In genomic region chr19:38229585-38230073, GRCh38 we compare ENCODE assay signal across 8 cellular contexts. TPM values are rescaled to one million over a fixed set of nuclear protein-coding genes. Genes with fewer than 3 reads are reported as not detected.
DNase-seq lines count a peak whose midpoint lies in the region; ATAC-seq lines count a peak whose summit lies in the region.

No MANE protein-coding gene starts in this region.

- no peak overlapping the region for H4K5ac ChIP-seq in mesendoderm (ENCODE audit: low read length)

- H3K56ac ChIP-seq in mesendoderm (ENCODE audit: low read length): no peak overlapping the region

- no peaks in the 10 kb centered on the region for H3K27me3 ChIP-seq in mesendoderm (ENCODE audit: insufficient read depth, low read length, poor library complexity)

- whole genome bisulfite sequencing in mesendoderm (ENCODE audit: extremely low coverage, insufficient coverage, low lambda C conversion rate): no CpG with 5 or more reads among the region's 54 CpGs

- no peak overlapping the region for H2BK120ac ChIP-seq in mesendoderm (ENCODE audit: low read depth, low read length)

- no peak overlapping the region for H2BK15ac ChIP-seq in mesendoderm (replicated peaks; ENCODE audit: low read depth)

- H3K18ac ChIP-seq in mesendoderm (ENCODE audit: low read length): no peak overlapping the region

- no peak overlapping the region for H3K4me2 ChIP-seq in mesendoderm (ENCODE audit: low read length)

- H3K4me1 Mint-ChIP-seq in activated CD4-positive, alpha-beta T cell treated with anti-CD3 and anti-CD28 coated beads, Interleukin-2, amount 10 ng/mL, durations not matched to agents 24 days and 14 days: peaks cover 18% of the 10 kb centered on the region

- H3K79me1 ChIP-seq in mesendoderm (ENCODE audit: low read length): no peaks in the 10 kb centered on the region

- no peaks in the 10 kb centered on the region for H3K36me3 ChIP-seq in mesendoderm (ENCODE audit: control insufficient read depth, insufficient read depth, low read length)

- peaks cover 46% of the 10 kb centered on the region for H3K27me3 Mint-ChIP-seq in activated CD4-positive, alpha-beta T cell treated with anti-CD3 and anti-CD28 coated beads, Interleukin-2, amount 10 ng/mL, durations not matched to agents 24 days and 14 days

- H3K27ac Mint-ChIP-seq in activated CD4-positive, alpha-beta T cell treated with anti-CD3 and anti-CD28 coated beads, Interleukin-2, amount 10 ng/mL, durations not matched to agents 24 days and 14 days: no peak overlapping the region

- peak overlapping the region; percentile 16 for H3K4me3 Mint-ChIP-seq in activated CD4-positive, alpha-beta T cell treated with anti-CD3 and anti-CD28 coated beads, Interleukin-2, amount 10 ng/mL, durations not matched to agents 24 days and 14 days

- no peaks in the 10 kb centered on the region for H3K36me3 Mint-ChIP-seq in activated CD4-positive, alpha-beta T cell treated with anti-CD3 and anti-CD28 coated beads, Interleukin-2, amount 10 ng/mL, durations not matched to agents 24 days and 14 days (ENCODE audit: low read depth)

- intact Hi-C loops in activated CD4-positive, alpha-beta T cell treated with anti-CD3 and anti-CD28 coated beads, Interleukin-2, amount 10 ng/mL, durations not matched to agents 24 days and 14 days (cut with micrococcal nuclease): loop anchor here (10.0 kb wide), 1 partner anchor 85 kb away; no protein-coding TSS in a partner anchor

- H4K8ac ChIP-seq in mesendoderm (ENCODE audit: low read depth, low read length): no peak overlapping the region

- ATAC-seq in HG02970 (IDR thresholded peaks at IDR 0.05; ENCODE audit: low FRiP score, unreplicated experiment) (peak; percentile 65), HG03280 (IDR thresholded peaks at IDR 0.05; ENCODE audit: unreplicated experiment) (no peak)

- no peak overlapping the region for H2AK5ac ChIP-seq in mesendoderm (ENCODE audit: low read length)

- H3K79me2 ChIP-seq in mesendoderm (ENCODE audit: control insufficient read depth, insufficient read depth, low read length): no peaks in the 10 kb centered on the region

- no peak overlapping the region for H3K4me3 ChIP-seq in mesendoderm (ENCODE audit: low read length)

- no peak overlapping the region for H3K23ac ChIP-seq in mesendoderm (ENCODE audit: low read length)

- H3K9ac ChIP-seq in mesendoderm (ENCODE audit: low read length): no peak overlapping the region

- DNase-seq in GM03348 (ENCODE audit: low spot score): peak; percentile 94
- peak; percentile 53 for DNase-seq in NCI-H460 (ENCODE audit: extremely low read depth, low read depth)
- peak; percentile 92 for DNase-seq in activated CD4-positive, alpha-beta T cell treated with anti-CD3 and anti-CD28 coated beads, Interleukin-2, amount 10 ng/mL, durations not matched to agents 24 days and 14 days
- DNase-seq in dermis blood vessel endothelial cell: peak; percentile 80
- DNase-seq in mesendoderm: peak; percentile 51
- DNase-seq in stimulated activated CD8-positive, alpha-beta memory T cell treated with anti-CD3 and anti-CD28 coated beads, Interleukin-7, amount 100 ng/mL, for 24 hours (ENCODE audit: low read depth): peak; percentile 40

- H3K4me1 ChIP-seq in mesendoderm (ENCODE audit: control insufficient read depth, low read depth, low read length): peaks cover 2% of the 10 kb centered on the region

- H3K27ac ChIP-seq in mesendoderm (ENCODE audit: low read depth, low read length): no peak overlapping the region

- no peaks in the 10 kb centered on the region for H3K9me3 Mint-ChIP-seq in activated CD4-positive, alpha-beta T cell treated with anti-CD3 and anti-CD28 coated beads, Interleukin-2, amount 10 ng/mL, durations not matched to agents 24 days and 14 days

- H3K4ac ChIP-seq in mesendoderm (ENCODE audit: low read depth, low read length): no peak overlapping the region

- H2BK5ac ChIP-seq in mesendoderm (ENCODE audit: low read length): no peak overlapping the region

RNA-seq across cellular contexts. Expression of gene DPF1, which starts 5.6 kb away (rescaled TPM):
- 1.7 and 2.2 TPM in 2 replicates for total RNA-seq in NCI-H460 (2014; rRNA removed; shearing (Covaris generic))
- polyA plus RNA-seq in NCI-H460 (2014; cell fraction: nucleus; rRNA removed): 2.6 and 5.4 TPM in 2 replicates
- 1.8 and 2.0 TPM in 2 replicates for total RNA-seq in activated CD4-positive, alpha-beta T cell treated with anti-CD3 and anti-CD28 coated beads, Interleukin-2, amount 10 ng/mL, durations not matched to agents 24 days and 14 days
- total RNA-seq in dermis blood vessel endothelial cell: 0.34 and 0.47 TPM in 2 replicates
- 4.1 TPM for polyA plus RNA-seq in mesendoderm (2013, experiment 1 of 2)
- polyA plus RNA-seq in mesendoderm (2013, experiment 2 of 2): 3.6 TPM

RNA-seq across cellular contexts. Expression of gene PPP1R14A, which starts 26.5 kb away (rescaled TPM):
- not detected in 2 replicates for total RNA-seq in NCI-H460 (2014; rRNA removed; shearing (Covaris generic))
- not detected in 2 replicates for polyA plus RNA-seq in NCI-H460 (2014; cell fraction: nucleus; rRNA removed)
- total RNA-seq in activated CD4-positive, alpha-beta T cell treated with anti-CD3 and anti-CD28 coated beads, Interleukin-2, amount 10 ng/mL, durations not matched to agents 24 days and 14 days: 60.3 and 61.1 TPM in 2 replicates
- total RNA-seq in dermis blood vessel endothelial cell: 4.1 TPM in 2 replicates
- polyA plus RNA-seq in mesendoderm (2013, experiment 1 of 2): 11.3 TPM
- 10.1 TPM for polyA plus RNA-seq in mesendoderm (2013, experiment 2 of 2)

RNA-seq across cellular contexts. Expression of gene SPINT2, which starts 34.7 kb away (rescaled TPM):
- total RNA-seq in NCI-H460 (2014; rRNA removed; shearing (Covaris generic)): 0.35 and 0.64 TPM in 2 replicates
- polyA plus RNA-seq in NCI-H460 (2014; cell fraction: nucleus; rRNA removed): not detected in 2 replicates
- 69.6 and 70.7 TPM in 2 replicates for total RNA-seq in activated CD4-positive, alpha-beta T cell treated with anti-CD3 and anti-CD28 coated beads, Interleukin-2, amount 10 ng/mL, durations not matched to agents 24 days and 14 days
- total RNA-seq in dermis blood vessel endothelial cell: 25.9 and 34.5 TPM in 2 replicates
- 134 TPM for polyA plus RNA-seq in mesendoderm (2013, experiment 1 of 2)
- 134 TPM for polyA plus RNA-seq in mesendoderm (2013, experiment 2 of 2)

Comparison
In these comparisons a context has a peak if more than half of its experiments do, and no peak if none do; other contexts are left out.
1. DNase-seq: peak in every context shown above with its lines; median percentile 94 in GM03348; 92 in activated CD4-positive, alpha-beta T cell treated with anti-CD3 and anti-CD28 coated beads, Interleukin-2, amount 10 ng/mL, durations not matched to agents 24 days and 14 days; 80 in dermis blood vessel endothelial cell; 53 in NCI-H460; 51 in mesendoderm; 40 in stimulated activated CD8-positive, alpha-beta memory T cell treated with anti-CD3 and anti-CD28 coated beads, Interleukin-7, amount 100 ng/mL, for 24 hours.
2. RNA of gene PPP1R14A, which starts 26.5 kb away (total RNA-seq): 60.3 to 61.1 TPM in activated CD4-positive, alpha-beta T cell treated with anti-CD3 and anti-CD28 coated beads, Interleukin-2, amount 10 ng/mL, durations not matched to agents 24 days and 14 days; 4.1 TPM in dermis blood vessel endothelial cell and not detected in NCI-H460; every median in the first group is over 10 times any median in the second.
3. RNA of gene SPINT2, which starts 34.7 kb away (total RNA-seq): 69.6 to 70.7 TPM in activated CD4-positive, alpha-beta T cell treated with anti-CD3 and anti-CD28 coated beads, Interleukin-2, amount 10 ng/mL, durations not matched to agents 24 days and 14 days and 25.9 to 34.5 TPM in dermis blood vessel endothelial cell; 0.35 to 0.64 TPM in NCI-H460; every median in the first group is over 10 times any median in the second.